Comparison of ENCODE assay signal across 8 cellular contexts in the genomic region with DNA sequence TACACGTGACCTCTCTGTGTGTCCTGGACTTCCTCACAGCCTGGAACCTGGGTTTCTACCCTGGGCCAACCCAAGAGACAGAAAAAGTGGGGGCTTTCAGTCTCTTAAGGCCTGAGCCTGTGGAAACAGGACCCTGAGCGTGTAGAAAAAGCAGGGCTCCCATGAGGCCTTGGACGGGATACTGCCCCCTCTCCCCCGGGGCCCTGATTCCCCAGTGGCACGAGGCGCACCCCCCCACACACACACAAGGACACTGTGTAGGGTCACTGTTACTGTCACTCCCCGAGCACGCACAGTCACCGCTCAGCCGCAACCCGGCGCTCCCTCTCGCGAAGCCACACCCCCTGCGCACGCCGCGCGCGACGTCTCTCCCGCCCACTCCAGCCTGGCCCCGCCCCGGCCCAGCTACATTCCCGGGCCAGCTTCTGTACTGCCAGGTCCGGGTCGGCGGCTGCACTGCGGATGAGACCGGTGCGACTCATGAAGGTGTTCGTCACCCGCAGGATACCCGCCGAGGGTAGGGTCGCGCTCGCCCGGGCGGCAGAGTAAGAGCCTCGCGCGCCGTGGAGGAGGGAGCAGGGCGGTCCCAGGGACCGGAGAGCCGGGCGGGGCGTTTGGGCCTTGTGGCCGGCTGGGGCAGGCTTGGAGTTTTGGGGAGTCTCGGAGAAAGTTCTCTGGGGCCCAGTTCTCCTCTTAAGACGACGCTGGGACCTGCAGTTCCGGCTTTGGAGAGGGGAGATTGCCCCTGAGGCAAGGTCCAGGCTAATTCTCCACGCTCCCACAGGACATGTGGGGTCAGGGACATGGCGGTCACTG. TPM values are rescaled to one million over a fixed set of nuclear protein-coding genes. Genes with fewer than 3 reads are reported as not detected.
DNase-seq lines count a peak whose midpoint lies in the region; ATAC-seq and TF ChIP-seq lines count a peak whose summit lies in the region.

A gene (plus strand): TSS at position 408 of the 816 bp plus-strand sequence. CDS start 55 bp downstream, at position 463.

- TF ChIP-seq CTCF in GM12865 (IDR thresholded peaks at IDR 0.05; ENCODE audit: insufficient read depth, low read depth, low read length, missing control alignments), result no peak
- no peak for TF ChIP-seq CTCF in heart left ventricle (IDR thresholded peaks at IDR 0.05)
- no peak for TF ChIP-seq CTCF in progenitor cell of endocrine pancreas (IDR thresholded peaks at IDR 0.05; ENCODE audit: unreplicated experiment)

- 0 to 1% (median 1%) methylated on average over 16 to 56 of the region's 56 CpGs for WGBS in heart left ventricle, 4 donors

- intact Hi-C loops in heart left ventricle (cut with DNase I), result loop anchor here in 8 of 10 donors (1.0 to 10.0 kb wide), 5 partner anchors 40 to 152 kb away; a partner anchor contains a TSS

- ATAC-seq in HG02623 (IDR thresholded peaks at IDR 0.05; ENCODE audit: unreplicated experiment) (peak; percentile 94), heart left ventricle (peak; percentile 93 to 99 (median 98))

- peak within 1 kb of the TSS; percentile 99 for H3K9ac ChIP-seq in adipocyte (ENCODE audit: low read length)

- peak within 1 kb of the TSS; percentile 61 to 96 (median 89) for H3K27ac ChIP-seq in heart left ventricle

- H3K36me3 Mint-ChIP-seq in progenitor cell of endocrine pancreas (ENCODE audit: insufficient read depth), result peaks cover 6% of the 10 kb centered on the region

- peaks cover 30% of the 10 kb centered on the region for H3K4me1 ChIP-seq in adipocyte (ENCODE audit: control insufficient read depth, insufficient read depth, low read length)
- peaks cover 0 to 33% (median 28%) of the 10 kb centered on the region in 12 donors for H3K4me1 ChIP-seq in heart left ventricle

- no peaks in the 10 kb centered on the region for H3K27me3 Mint-ChIP-seq in progenitor cell of endocrine pancreas

- H3K9me3 Mint-ChIP-seq in progenitor cell of endocrine pancreas (ENCODE audit: low read depth), result no peaks in the 10 kb centered on the region

- H3K36me3 ChIP-seq in adipocyte (ENCODE audit: control insufficient read depth, insufficient read depth, low read length, severe bottlenecking) (peaks cover 18% of the 10 kb centered on the region), heart left ventricle (peaks cover 0 to 30% (median 18%) of the 10 kb centered on the region in 9 donors)

- H3K4me1 Mint-ChIP-seq in progenitor cell of endocrine pancreas (ENCODE audit: low read depth), result peaks cover 14% of the 10 kb centered on the region

- H3K4me3 ChIP-seq in GM12865 (ENCODE audit: low read depth, low read length), result peak within 1 kb of the TSS; percentile 71
- H3K4me3 ChIP-seq in adipocyte (ENCODE audit: low read length), result peak within 1 kb of the TSS; percentile 97
- peak within 1 kb of the TSS; percentile 61 to 98 (median 83) for H3K4me3 ChIP-seq in heart left ventricle

- no peaks in the 10 kb centered on the region for H3K27me3 ChIP-seq in adipocyte (replicated peaks; ENCODE audit: control insufficient read depth, insufficient read depth, low read length)
- no peaks in the 10 kb centered on the region for H3K27me3 ChIP-seq in heart left ventricle

- peak within 1 kb of the TSS; percentile 92 for H3K4me3 Mint-ChIP-seq in progenitor cell of endocrine pancreas (ENCODE audit: low read depth)

- H3K27ac Mint-ChIP-seq in progenitor cell of endocrine pancreas, result peak within 1 kb of the TSS; percentile 99

- no peaks in the 10 kb centered on the region for H3K9me3 ChIP-seq in adipocyte (ENCODE audit: control insufficient read depth, low read length)
- H3K9me3 ChIP-seq in heart left ventricle, result no peaks in the 10 kb centered on the region

- TF ChIP-seq POLR2A in heart left ventricle (IDR thresholded peaks at IDR 0.05), result peak in 1 of 2 donors; percentile 88

- DNase-seq in GM12865 (ENCODE audit: low read depth), result peak; percentile 91
- peak; percentile 84 for DNase-seq in NCI-H1092 treated with DMSO at 0.1 percent for 48 hours (lab: John Stamatoyannopoulos, UW)
- peak; percentile 77 for DNase-seq in T follicular helper cell (ENCODE audit: low read depth)
- DNase-seq in adipocyte (ENCODE audit: low read depth), result peak; percentile 96
- peak; percentile 91 to 96 (median 94) for DNase-seq in heart left ventricle
- DNase-seq in progenitor cell of endocrine pancreas (ENCODE audit: low spot score, unreplicated experiment), result peak; percentile 73
- peak; percentile 93 for DNase-seq in ureter (ENCODE audit: low spot score)

RNA-seq across cellular contexts. Expression of the gene that starts here (rescaled TPM):
- total RNA-seq in heart left ventricle (100 to 1,000 TPM in 8 of 9 donors, 10 to 100 TPM in 1; 94.9 to 209 (median 111) TPM), progenitor cell of endocrine pancreas (98.0 and 101 TPM in 2 replicates), ureter (74.2 TPM)
- 100 to 1,000 TPM in 1 of 2 donors, 10 to 100 TPM in 1; 91.0 to 134 TPM for polyA plus RNA-seq in heart left ventricle

Comparison
In these comparisons a context has a peak if more than half of its experiments do, and no peak if none do; other contexts are left out.
1. Peak in every context shown above with its lines: DNase-seq, ATAC-seq, H3K4me3 ChIP-seq and H3K27ac ChIP-seq.